In genomic region chr6:2073476-2073875, GRCh38 we compare ENCODE assay signal across 28 cellular contexts.
"Had no signal": no experiment of that assay in that cellular context is flagged by ENCODE, and none has a peak within 500 bp of the region (broad histone marks: within the 10 kb centered on the region; RNA-seq: fewer than 3 reads in every experiment).

No MANE protein-coding gene starts in this region.

- H3K4me1 Mint-ChIP-seq: activated CD8-positive, alpha-beta memory T cell treated with anti-CD3 and anti-CD28 coated beads, Interleukin-2, amount 10 ng/mL, durations not matched to agents 7 days and 5 days had no signal

- H3K27ac Mint-ChIP-seq: activated CD4-positive, alpha-beta memory T cell treated with anti-CD3 and anti-CD28 coated beads for 36 hours; activated CD4-positive, alpha-beta T cell treated with anti-CD3 and anti-CD28 coated beads for 36 hours; activated CD4-positive, alpha-beta T cell treated with anti-CD3 and anti-CD28 coated beads, Interleukin-2, amount 10 ng/mL, durations not matched to agents 24 days and 14 days; activated CD8-positive, alpha-beta memory T cell treated with anti-CD3 and anti-CD28 coated beads, Interleukin-2, amount 10 ng/mL, durations not matched to agents 7 days and 5 days; activated CD8-positive, alpha-beta T cell treated with anti-CD3 and anti-CD28 coated beads, Interleukin-2, amount 10 ng/mL, durations not matched to agents 7 days and 5 days; activated naive CD4-positive, alpha-beta T cell treated with anti-CD3 and anti-CD28 coated beads for 36 hours; activated naive CD4-positive, alpha-beta T cell treated with anti-CD3 and anti-CD28 coated beads, Interleukin-2, amount 50 U/mL, for 24 hours; activated naive CD8-positive, alpha-beta T cell treated with anti-CD3 and anti-CD28 coated beads for 36 hours; activated naive CD8-positive, alpha-beta T cell treated with anti-CD3 and anti-CD28 coated beads, Interleukin-2, amount 50 U/mL, for 24 hours; activated T-helper 1 cell treated with anti-CD3 and anti-CD28 coated beads, Interleukin-12 subunit alpha, Interleukin-12 subunit beta, Interleukin-2, Interleukin-4 antibody, amounts not matched to agents 30 ng/mL and 10 ng/mL and 1 ng/mL, durations not matched to agents 14 hours and 24 hours and 36 hours; activated T-helper 2 cell treated with anti-CD3 and anti-CD28 coated beads, Interferon-gamma antibody, Interleukin-2, Interleukin-4, amounts not matched to agents 10 μg/mL and 5 μg/mL and 100 μg/mL, durations not matched to agents 14 hours and 24 hours and 36 hours had no signal

- H3K4me3 ChIP-seq: adrenal gland, body of pancreas, colonic mucosa had no signal

- H3K36me3 ChIP-seq: adrenal gland, colonic mucosa had no signal

- H3K27me3 ChIP-seq: adrenal gland, body of pancreas, colonic mucosa had no signal

- DNase-seq: activated CD4-positive, alpha-beta memory T cell treated with anti-CD3 and anti-CD28 coated beads for 36 hours; activated CD4-positive, alpha-beta T cell treated with anti-CD3 and anti-CD28 coated beads for 36 hours; activated CD4-positive, alpha-beta T cell treated with anti-CD3 and anti-CD28 coated beads, Interleukin-2, amount 10 ng/mL, durations not matched to agents 24 days and 14 days; activated CD4-positive, CD25-positive, alpha-beta regulatory T cell; activated CD4-positive, CD25-positive, alpha-beta regulatory T cell treated with anti-CD3 and anti-CD28 coated beads, Interleukin-2, amount 50 U/mL, for 72 hours; activated CD8-positive, alpha-beta memory T cell treated with anti-CD3 and anti-CD28 coated beads, Interleukin-2, amount 10 ng/mL, durations not matched to agents 7 days and 5 days; activated CD8-positive, alpha-beta memory T cell treated with anti-CD3 and anti-CD28 coated beads, Interleukin-2, amount 50 U/mL, for 4 hours; activated CD8-positive, alpha-beta T cell treated with anti-CD3 and anti-CD28 coated beads, Interleukin-2, amount 10 ng/mL, durations not matched to agents 7 days and 5 days; activated effector memory CD4-positive, alpha-beta T cell treated with anti-CD3 and anti-CD28 coated beads, Interleukin-2, amount 50 U/mL, for 16 hours; activated naive CD4-positive, alpha-beta T cell treated with anti-CD3 and anti-CD28 coated beads for 36 hours; activated naive CD8-positive, alpha-beta T cell treated with anti-CD3 and anti-CD28 coated beads for 36 hours; activated naive CD8-positive, alpha-beta T cell treated with anti-CD3 and anti-CD28 coated beads, Interleukin-2, amount 50 U/mL, for 24 hours; activated T-cell treated with anti-CD3 and anti-CD28 coated beads, Interleukin-2, amount 50 U/mL, for 1 hour; activated T-cell treated with anti-CD3 and anti-CD28 coated beads, Interleukin-2, amount 50 U/mL, for 48 hours; adrenal gland; amygdala; aorta; body of pancreas; caudate nucleus; colonic mucosa; effector CD8-positive, alpha-beta T cell; foreskin fibroblast; head of caudate nucleus; T-helper 2 cell had no signal

- H3K4me1 ChIP-seq: adrenal gland, body of pancreas, colonic mucosa had no signal

- H3K27ac ChIP-seq: adrenal gland, body of pancreas, colonic mucosa had no signal

- H3K9me3 ChIP-seq: adrenal gland, body of pancreas, colonic mucosa had no signal

- H3K4me3 Mint-ChIP-seq: activated CD4-positive, alpha-beta memory T cell treated with anti-CD3 and anti-CD28 coated beads for 36 hours; activated CD4-positive, alpha-beta T cell treated with anti-CD3 and anti-CD28 coated beads for 36 hours; activated CD4-positive, alpha-beta T cell treated with anti-CD3 and anti-CD28 coated beads, Interleukin-2, amount 10 ng/mL, durations not matched to agents 24 days and 14 days; activated CD8-positive, alpha-beta memory T cell treated with anti-CD3 and anti-CD28 coated beads, Interleukin-2, amount 10 ng/mL, durations not matched to agents 7 days and 5 days; activated CD8-positive, alpha-beta T cell treated with anti-CD3 and anti-CD28 coated beads, Interleukin-2, amount 10 ng/mL, durations not matched to agents 7 days and 5 days; activated naive CD4-positive, alpha-beta T cell treated with anti-CD3 and anti-CD28 coated beads for 36 hours; activated naive CD4-positive, alpha-beta T cell treated with anti-CD3 and anti-CD28 coated beads, Interleukin-2, amount 50 U/mL, for 24 hours; activated naive CD8-positive, alpha-beta T cell treated with anti-CD3 and anti-CD28 coated beads for 36 hours; activated naive CD8-positive, alpha-beta T cell treated with anti-CD3 and anti-CD28 coated beads, Interleukin-2, amount 50 U/mL, for 24 hours; activated T-helper 1 cell treated with anti-CD3 and anti-CD28 coated beads, Interleukin-12 subunit alpha, Interleukin-12 subunit beta, Interleukin-2, Interleukin-4 antibody, amounts not matched to agents 30 ng/mL and 10 ng/mL and 1 ng/mL, durations not matched to agents 14 hours and 24 hours and 36 hours had no signal

- H3K27me3 Mint-ChIP-seq: activated CD4-positive, alpha-beta memory T cell treated with anti-CD3 and anti-CD28 coated beads for 36 hours; activated CD4-positive, alpha-beta T cell treated with anti-CD3 and anti-CD28 coated beads for 36 hours; activated naive CD4-positive, alpha-beta T cell treated with anti-CD3 and anti-CD28 coated beads, Interleukin-2, amount 50 U/mL, for 24 hours; activated naive CD8-positive, alpha-beta T cell treated with anti-CD3 and anti-CD28 coated beads for 36 hours; activated naive CD8-positive, alpha-beta T cell treated with anti-CD3 and anti-CD28 coated beads, Interleukin-2, amount 50 U/mL, for 24 hours had no signal

- ATAC-seq: activated CD4-positive, alpha-beta T cell treated with anti-CD3 and anti-CD28 coated beads for 36 hours; activated CD8-positive, alpha-beta memory T cell treated with anti-CD3 and anti-CD28 coated beads, Interleukin-2, amount 10 ng/mL, durations not matched to agents 7 days and 5 days; activated CD8-positive, alpha-beta T cell treated with anti-CD3 and anti-CD28 coated beads, Interleukin-2, amount 10 ng/mL, durations not matched to agents 7 days and 5 days; activated naive CD8-positive, alpha-beta T cell treated with anti-CD3 and anti-CD28 coated beads, Interleukin-2, amount 50 U/mL, for 24 hours; body of pancreas; esophagus mucosa had no signal
